ENCODE assay signal across 1 cellular context in genomic region chr19:56637976-56638555, GRCh38.
A peak's percentile ranks its signal among the peaks of the same experiment; 100 is the strongest.
TF ChIP-seq lines count a peak whose summit lies in the region.

No MANE protein-coding gene starts in this region.

TF ChIP-seq in HepG2, 621 proteins besides CTCF, POLR2A, EP300 and RAD21 (continued from another document and continues in another):
- TF ChIP-seq AKNA (CRISPR knock-in tag; IDR thresholded peaks at IDR 0.05; ENCODE audit: borderline replicate concordance) (peak; percentile 99), ZNF446 (CRISPR knock-in tag; IDR thresholded peaks at IDR 0.05) (peak; percentile 100), GPN1 (CRISPR knock-in tag; IDR thresholded peaks at IDR 0.05; ENCODE audit: borderline replicate concordance) (peak; percentile 99), NFKBIZ (CRISPR knock-in tag; IDR thresholded peaks at IDR 0.05) (peak; percentile 99), MAFG (CRISPR knock-in tag; IDR thresholded peaks at IDR 0.05) (peak; percentile 81; the same call in 1 of the 2 replicates), GTF2F1 (IDR thresholded peaks at IDR 0.05; ENCODE audit: low read length) (no peak), ZNF468 (CRISPR knock-in tag; IDR thresholded peaks at IDR 0.05) (peak; percentile 99), FOXP4 (CRISPR knock-in tag; IDR thresholded peaks at IDR 0.05) (peak; percentile 87), NPAS2 (CRISPR knock-in tag; IDR thresholded peaks at IDR 0.05; ENCODE audit: borderline replicate concordance) (peak; percentile 69; the same call in 1 of the 2 replicates), ZNF280D (CRISPR knock-in tag; IDR thresholded peaks at IDR 0.05) (peak; percentile 99), ZNF136 (CRISPR knock-in tag; IDR thresholded peaks at IDR 0.05; ENCODE audit: low read depth) (peak; percentile 96; the same call in 1 of the 2 replicates), ZNF441 (CRISPR knock-in tag; IDR thresholded peaks at IDR 0.05; ENCODE audit: borderline replicate concordance) (peak; percentile 99), YEATS2 (CRISPR knock-in tag; IDR thresholded peaks at IDR 0.05; ENCODE audit: borderline replicate concordance) (peak; percentile 94), ZNF24 (IDR thresholded peaks at IDR 0.05) (no peak), ZNF616 (CRISPR knock-in tag; IDR thresholded peaks at IDR 0.05; ENCODE audit: low read depth) (peak; percentile 99), SMC3 (IDR thresholded peaks at IDR 0.05; ENCODE audit: low read length) (no peak), TFDP2 (CRISPR knock-in tag; IDR thresholded peaks at IDR 0.05) (peak; percentile 84), ZNF761 (CRISPR knock-in tag; conservative IDR thresholded peaks at IDR 0.05) (peak; percentile 98), ZNF550 (CRISPR knock-in tag; IDR thresholded peaks at IDR 0.05; ENCODE audit: borderline replicate concordance) (peak; percentile 96; the same call in 1 of the 2 replicates), ZNF503 (CRISPR knock-in tag; IDR thresholded peaks at IDR 0.05) (peak; percentile 97), ATF2 (CRISPR knock-in tag; IDR thresholded peaks at IDR 0.05) (peak; percentile 98), ZSCAN22 (CRISPR knock-in tag; IDR thresholded peaks at IDR 0.05) (peak; percentile 91), ZNF292 (CRISPR knock-in tag; IDR thresholded peaks at IDR 0.05; ENCODE audit: borderline replicate concordance, low read depth) (peak; percentile 71; the same call in 1 of the 2 replicates), ZNF703 (CRISPR knock-in tag; IDR thresholded peaks at IDR 0.05; ENCODE audit: borderline replicate concordance) (peak; percentile 96; the same call in 1 of the 2 replicates), SATB2 (CRISPR knock-in tag; IDR thresholded peaks at IDR 0.05) (peak; percentile 100), RNF2 (conservative IDR thresholded peaks at IDR 0.05; ENCODE audit: low read depth) (no peak), SNAPC5 (CRISPR knock-in tag; IDR thresholded peaks at IDR 0.05; ENCODE audit: borderline replicate concordance) (peak; percentile 99), CCAR2 (optimal IDR thresholded peaks at IDR 0.05; ENCODE audit: low read depth, low read length) (no peak), ZNF264 (CRISPR knock-in tag; IDR thresholded peaks at IDR 0.05) (peak; percentile 99), ZNF530 (CRISPR knock-in tag; IDR thresholded peaks at IDR 0.05; ENCODE audit: low read depth) (peak; percentile 99), HNRNPK (IDR thresholded peaks at IDR 0.05; ENCODE audit: low read depth, low read length, poor library complexity, severe bottlenecking) (no peak), PATZ1 (CRISPR knock-in tag; IDR thresholded peaks at IDR 0.05) (peak; percentile 88), GATAD2A (CRISPR knock-in tag; IDR thresholded peaks at IDR 0.05) (peak; percentile 85), BCLAF1 (IDR thresholded peaks at IDR 0.05) (no peak), ETV5 (CRISPR knock-in tag; IDR thresholded peaks at IDR 0.05; ENCODE audit: borderline replicate concordance) (peak; percentile 89), CENPX (CRISPR knock-in tag; IDR thresholded peaks at IDR 0.05) (peak; percentile 93), MIER2 (CRISPR knock-in tag; IDR thresholded peaks at IDR 0.05) (peak; percentile 100), XBP1 (CRISPR knock-in tag; IDR thresholded peaks at IDR 0.05) (peak; percentile 99), GMEB2 (CRISPR knock-in tag; IDR thresholded peaks at IDR 0.05; ENCODE audit: low read depth) (peak; percentile 58; the same call in 1 of the 2 replicates)
